Comparison of ENCODE assay signal across 2 cellular contexts in genomic region chr20:63387393-63387792, GRCh38.
A peak's percentile ranks its signal among the peaks of the same experiment; 100 is the strongest.
TF ChIP-seq lines count a peak whose summit lies in the region.

No MANE protein-coding gene starts in this region.

TF ChIP-seq in HEK293, 187 proteins besides CTCF, POLR2A, EP300 and RAD21:
- no peak for TF ChIP-seq HOXC10 (CRISPR knock-in tag; IDR thresholded peaks at IDR 0.05)
- TF ChIP-seq EGR2 (tag by site-specific recombination; IDR thresholded peaks at IDR 0.05; ENCODE audit: low read depth), result peak; percentile 78
- TF ChIP-seq ZFHX2 (tag by site-specific recombination; conservative IDR thresholded peaks at IDR 0.05), result peak; percentile 71
- peak; percentile 7; the same call in 1 of the 2 replicates for TF ChIP-seq ZSCAN4 (tag by site-specific recombination; IDR thresholded peaks at IDR 0.05)
- TF ChIP-seq ZBTB26 (tag by site-specific recombination; optimal IDR thresholded peaks at IDR 0.05), result peak; percentile 61
- TF ChIP-seq GLI4 (tag by site-specific recombination; IDR thresholded peaks at IDR 0.05), result no peak

TF ChIP-seq in GM12878, 131 proteins besides CTCF, POLR2A, EP300 and RAD21:
- TF ChIP-seq PBX3 (IDR thresholded peaks at IDR 0.05; ENCODE audit: insufficient replicate concordance, low read depth, low read length) (peak; percentile 21), SP1 (IDR thresholded peaks at IDR 0.05; ENCODE audit: low read depth, low read length) (no peak)
- TF ChIP-seq, protein P1, sequence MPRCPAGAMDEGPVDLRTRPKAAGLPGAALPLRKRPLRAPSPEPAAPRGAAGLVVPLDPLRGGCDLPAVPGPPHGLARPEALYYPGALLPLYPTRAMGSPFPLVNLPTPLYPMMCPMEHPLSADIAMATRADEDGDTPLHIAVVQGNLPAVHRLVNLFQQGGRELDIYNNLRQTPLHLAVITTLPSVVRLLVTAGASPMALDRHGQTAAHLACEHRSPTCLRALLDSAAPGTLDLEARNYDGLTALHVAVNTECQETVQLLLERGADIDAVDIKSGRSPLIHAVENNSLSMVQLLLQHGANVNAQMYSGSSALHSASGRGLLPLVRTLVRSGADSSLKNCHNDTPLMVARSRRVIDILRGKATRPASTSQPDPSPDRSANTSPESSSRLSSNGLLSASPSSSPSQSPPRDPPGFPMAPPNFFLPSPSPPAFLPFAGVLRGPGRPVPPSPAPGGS (IDR thresholded peaks at IDR 0.05; ENCODE audit: borderline replicate concordance, insufficient read depth, low read depth, low read length, poor library complexity, severe bottlenecking), result peak; percentile 85
